8 cellular contexts compared by ENCODE assay signal in the genomic region with DNA sequence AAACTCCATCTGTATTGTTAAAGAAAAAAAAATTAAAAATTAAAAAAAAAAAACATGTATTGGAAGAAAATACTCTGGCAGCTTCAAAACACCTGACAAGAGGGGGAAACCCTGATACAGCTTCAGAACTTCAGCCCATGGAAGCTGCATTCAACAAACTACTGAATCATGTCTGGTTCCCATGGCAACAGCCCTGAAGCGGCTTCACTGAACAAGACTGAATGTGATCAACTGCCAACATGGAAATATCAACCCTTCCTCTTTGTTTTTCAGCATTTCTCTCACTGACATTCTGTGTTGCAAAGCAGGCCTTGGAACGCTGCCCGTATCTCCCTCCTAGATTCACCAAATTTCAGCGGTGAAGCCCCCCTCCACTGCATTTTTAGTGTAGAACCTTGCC. TPM values are rescaled to one million over a fixed set of nuclear protein-coding genes. Genes with fewer than 3 reads are reported as not detected.
A peak's percentile ranks its signal among the peaks of the same experiment; 100 is the strongest.
DNase-seq lines count a peak whose midpoint lies in the region; ATAC-seq and TF ChIP-seq lines count a peak whose summit lies in the region.

No MANE protein-coding gene starts in this region.

- peak overlapping the region; percentile 93 for H3K27ac Mint-ChIP-seq in activated T-cell treated with anti-CD3 and anti-CD28 coated beads, Interleukin-2, amount 50 U/mL, for 24 hours
- no peak overlapping the region for H3K27ac Mint-ChIP-seq in WTC11

- H3K9me3 Mint-ChIP-seq in activated T-cell treated with anti-CD3 and anti-CD28 coated beads, Interleukin-2, amount 50 U/mL, for 24 hours: no peaks in the 10 kb centered on the region
- no peaks in the 10 kb centered on the region for H3K9me3 Mint-ChIP-seq in WTC11

- CTCF ChIA-PET in WTC11 (lab: Charles Lee): no interaction called here

- no peak for ATAC-seq in WTC11
- no peak for ATAC-seq in GM18498 (IDR thresholded peaks at IDR 0.05; ENCODE audit: unreplicated experiment)

- H3K4me3 Mint-ChIP-seq in activated T-cell treated with anti-CD3 and anti-CD28 coated beads, Interleukin-2, amount 50 U/mL, for 24 hours: peak overlapping the region; percentile 18
- no peak overlapping the region for H3K4me3 Mint-ChIP-seq in WTC11

- POLR2A ChIA-PET in WTC11 (lab: Charles Lee): no interaction called here

- peak in 2 of 3 experiments; percentile 10 to 63 for DNase-seq in NCI-H1417 (lab: John Stamatoyannopoulos, UW)
- no peak for DNase-seq in NCI-H1417 treated with DMSO at 0.1 percent for 48 hours (lab: John Stamatoyannopoulos, UW)
- DNase-seq in NCI-H2029 (lab: John Stamatoyannopoulos, UW): peak; percentile 79
- peak; percentile 35 for DNase-seq in activated T-cell treated with anti-CD3 and anti-CD28 coated beads, Interleukin-2, amount 50 U/mL, for 24 hours
- DNase-seq in fibroblast of the aortic adventitia (ENCODE audit: low read depth): peak; percentile 97
- DNase-seq in occipital lobe (lab: John Stamatoyannopoulos, UW): peak; percentile 53
- no peak for DNase-seq in WTC11 (ENCODE audit: low spot score)

- H3K36me3 Mint-ChIP-seq in activated T-cell treated with anti-CD3 and anti-CD28 coated beads, Interleukin-2, amount 50 U/mL, for 24 hours (ENCODE audit: low read depth): no peaks in the 10 kb centered on the region
- H3K36me3 Mint-ChIP-seq in WTC11: no peaks in the 10 kb centered on the region

- no peaks in the 10 kb centered on the region for H3K27me3 Mint-ChIP-seq in activated T-cell treated with anti-CD3 and anti-CD28 coated beads, Interleukin-2, amount 50 U/mL, for 24 hours
- H3K27me3 Mint-ChIP-seq in WTC11 (ENCODE audit: low read depth): no peaks in the 10 kb centered on the region; the same call in 1 of the 2 replicates

- H3K4me3 ChIP-seq in fibroblast of the aortic adventitia (ENCODE audit: low read depth, low read length): no peak overlapping the region

- peaks cover 37% of the 10 kb centered on the region for H3K4me1 Mint-ChIP-seq in activated T-cell treated with anti-CD3 and anti-CD28 coated beads, Interleukin-2, amount 50 U/mL, for 24 hours (ENCODE audit: low read depth)
- 0 out of 2 replicates have a peak, but pooled peaks cover 2% of the 10 kb centered on the region for H3K4me1 Mint-ChIP-seq in WTC11

- no peak for TF ChIP-seq CTCF in fibroblast of the aortic adventitia (IDR thresholded peaks at IDR 0.05; ENCODE audit: insufficient read depth, low read length)
- no peak for TF ChIP-seq CTCF in WTC11 (IDR thresholded peaks at IDR 0.05)

TF ChIP-seq in WTC11, 78 proteins besides CTCF, POLR2A, EP300 and RAD21:
- no peak for TF ChIP-seq ZNF671 (CRISPR knock-in tag; IDR thresholded peaks at IDR 0.05)

RNA-seq across cellular contexts. Expression of a gene that starts 48.1 kb away (rescaled TPM):
- total RNA-seq in fibroblast of the aortic adventitia (ENCODE audit: low replicate concordance) (29.5 and 29.7 TPM in 2 replicates), occipital lobe (47.1 TPM), WTC11 (2021) (9.5 to 11.9 TPM (median 10.1 TPM) in 3 replicates)

Comparison
In these comparisons a context has a peak if more than half of its experiments do, and no peak if none do; other contexts are left out.
1. DNase-seq: peak in NCI-H1417 (2 of 3), NCI-H2029 (single experiment), activated T-cell treated with anti-CD3 and anti-CD28 coated beads, Interleukin-2, amount 50 U/mL, for 24 hours (single experiment), fibroblast of the aortic adventitia (single experiment) and occipital lobe (single experiment); none in NCI-H1417 treated with DMSO at 0.1 percent for 48 hours (single experiment) and WTC11 (single experiment).